In the genomic region with DNA sequence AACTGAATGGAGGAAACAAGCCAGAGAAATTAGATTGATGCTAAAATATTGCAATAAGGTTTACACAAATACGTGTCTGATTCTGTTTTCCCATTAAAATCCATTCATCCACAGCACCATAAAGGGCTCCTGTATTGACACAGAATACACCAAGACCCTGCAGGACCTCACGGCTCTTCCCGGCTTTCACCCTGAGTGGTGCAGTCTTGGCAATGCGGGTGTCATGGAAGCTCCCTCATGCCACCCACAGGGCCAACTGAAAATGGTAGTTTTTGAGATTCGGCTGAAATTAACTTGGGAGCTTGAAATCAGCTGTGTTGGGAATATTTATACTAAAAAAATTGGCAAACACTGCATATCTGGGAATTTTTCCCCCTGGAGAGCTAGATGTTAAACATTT, we compare ENCODE assay signal across 9 cellular contexts. TPM values are rescaled to one million over a fixed set of nuclear protein-coding genes. Genes with fewer than 3 reads are reported as not detected.
A peak's percentile ranks its signal among the peaks of the same experiment; 100 is the strongest.
DNase-seq lines count a peak whose midpoint lies in the region; ATAC-seq and TF ChIP-seq lines count a peak whose summit lies in the region.
"Had no signal": no experiment of that assay in that cellular context is flagged by ENCODE, and none has a peak within 500 bp of the region (broad histone marks: within the 10 kb centered on the region; RNA-seq: fewer than 3 reads in every experiment).

No MANE protein-coding gene starts in this region.

- H3K4me3 Mint-ChIP-seq in activated CD4-positive, alpha-beta memory T cell treated with anti-CD3 and anti-CD28 coated beads for 36 hours, result no peak overlapping the region

- H3K27me3 Mint-ChIP-seq in activated CD4-positive, alpha-beta memory T cell treated with anti-CD3 and anti-CD28 coated beads for 36 hours, result peaks cover 10% of the 10 kb centered on the region

- H3K27ac Mint-ChIP-seq in activated CD4-positive, alpha-beta memory T cell treated with anti-CD3 and anti-CD28 coated beads for 36 hours, result no peak overlapping the region

- no peaks in the 10 kb centered on the region for H3K9me3 Mint-ChIP-seq in activated CD4-positive, alpha-beta memory T cell treated with anti-CD3 and anti-CD28 coated beads for 36 hours

- no peak overlapping the region for H3K9ac ChIP-seq in colonic mucosa (ENCODE audit: low read depth in 2 of 2, low read length in 2 of 2)

- H3K36me3 ChIP-seq in uterus, result no peaks in the 10 kb centered on the region
- no peaks in the 10 kb centered on the region for H3K36me3 ChIP-seq in colonic mucosa
- H3K36me3 ChIP-seq: ascending aorta had no signal

- intact Hi-C loops in activated CD4-positive, alpha-beta memory T cell treated with anti-CD3 and anti-CD28 coated beads for 36 hours (cut with micrococcal nuclease), result loop anchor here (5.0 kb wide), 1 partner anchor 238 kb away; no protein-coding TSS in a partner anchor
- intact Hi-C loops in uterus (cut with DNase I; ENCODE audit: low total_unique reads), result no loop called here
- intact Hi-C loops in colonic mucosa (cut with DNase I), result loop anchor here (5.0 kb wide), 1 partner anchor 103 kb away; the partner anchor contains the start of gene AHRR

- ATAC-seq in HG03521 (IDR thresholded peaks at IDR 0.05; ENCODE audit: unreplicated experiment), result no peak

- H3K4me1 ChIP-seq in uterus (no peaks in the 10 kb centered on the region), colonic mucosa (no peaks in the 10 kb centered on the region)
- H3K4me1 ChIP-seq: ascending aorta had no signal

- H3K27ac ChIP-seq in uterus (no peak overlapping the region), colonic mucosa (no peak overlapping the region)
- H3K27ac ChIP-seq: ascending aorta had no signal

- DNase-seq in NCI-H526 (lab: John Stamatoyannopoulos, UW), result peak; percentile 17 to 28
- no peak for DNase-seq in NCI-H526 treated with DMSO at 0.1 percent for 48 hours (lab: John Stamatoyannopoulos, UW)
- no peak for DNase-seq in LNCaP clone FGC (ENCODE audit: low read depth)
- peak; percentile 40 for DNase-seq in activated CD4-positive, alpha-beta memory T cell treated with anti-CD3 and anti-CD28 coated beads for 36 hours
- DNase-seq in lung microvascular endothelial cell (ENCODE audit: low read depth in 2 of 2), result peak; percentile 59 to 60
- no peak for DNase-seq in uterus
- no peak for DNase-seq in colonic mucosa

- TF ChIP-seq POLR2A in uterus (IDR thresholded peaks at IDR 0.05), result no peak

- TF ChIP-seq CTCF in LNCaP clone FGC (IDR thresholded peaks at IDR 0.05; ENCODE audit: control insufficient read depth, extremely low read depth, insufficient read depth), result peak; percentile 34
- no peak for TF ChIP-seq CTCF in uterus (IDR thresholded peaks at IDR 0.05)
- no peak for TF ChIP-seq CTCF in colonic mucosa (IDR thresholded peaks at IDR 0.05)

- CTCF ChIA-PET in activated CD4-positive, alpha-beta memory T cell treated with anti-CD3 and anti-CD28 coated beads for 36 hours (lab: Charles Lee), result interaction anchor here (0.6 to 2.3 kb wide), 6 partner anchors 21 to 237 kb away, joined by 3 to 24 read pairs (median 3); no protein-coding TSS in a partner anchor

- POLR2A ChIA-PET in activated CD4-positive, alpha-beta memory T cell treated with anti-CD3 and anti-CD28 coated beads for 36 hours (lab: Charles Lee), result no interaction called here

- H3K27me3 ChIP-seq in uterus, result no peaks in the 10 kb centered on the region
- H3K27me3 ChIP-seq in colonic mucosa, result no peaks in the 10 kb centered on the region
- H3K27me3 ChIP-seq: ascending aorta had no signal

- no peaks in the 10 kb centered on the region for H3K36me3 Mint-ChIP-seq in activated CD4-positive, alpha-beta memory T cell treated with anti-CD3 and anti-CD28 coated beads for 36 hours

- H3K4me3 ChIP-seq in LNCaP clone FGC (ENCODE audit: low read depth, low read length) (no peak overlapping the region), uterus (no peak overlapping the region), colonic mucosa (no peak overlapping the region)
- H3K4me3 ChIP-seq: ascending aorta had no signal

- no peaks in the 10 kb centered on the region for H3K4me1 Mint-ChIP-seq in activated CD4-positive, alpha-beta memory T cell treated with anti-CD3 and anti-CD28 coated beads for 36 hours (ENCODE audit: low read depth)

- H3K9me3 ChIP-seq in uterus (no peaks in the 10 kb centered on the region), colonic mucosa (no peaks in the 10 kb centered on the region)
- H3K9me3 ChIP-seq: ascending aorta had no signal

RNA-seq across cellular contexts. Expression of gene EXOC3, which starts 17.3 kb away (rescaled TPM):
- 10 to 100 TPM; 49.9 to 54.5 TPM for total RNA-seq in activated CD4-positive, alpha-beta memory T cell treated with anti-CD3 and anti-CD28 coated beads for 36 hours
- total RNA-seq in lung microvascular endothelial cell (18.5 and 25.0 TPM in 2 replicates), uterus (10 to 100 TPM; 30.6 to 64.4 (median 50.2) TPM), colonic mucosa (10 to 100 TPM; 52.0 to 58.7 TPM)

Comparison
In these comparisons a context has a peak if more than half of its experiments do, and no peak if none do; other contexts are left out.
1. DNase-seq: peak in NCI-H526 (2 of 2), activated CD4-positive, alpha-beta memory T cell treated with anti-CD3 and anti-CD28 coated beads for 36 hours (single experiment) and lung microvascular endothelial cell (2 of 2); none in NCI-H526 treated with DMSO at 0.1 percent for 48 hours (single experiment), LNCaP clone FGC (single experiment), uterus (0 of 2) and colonic mucosa (single experiment).